ENCODE assay signal across 27 cellular contexts in the genomic region with DNA sequence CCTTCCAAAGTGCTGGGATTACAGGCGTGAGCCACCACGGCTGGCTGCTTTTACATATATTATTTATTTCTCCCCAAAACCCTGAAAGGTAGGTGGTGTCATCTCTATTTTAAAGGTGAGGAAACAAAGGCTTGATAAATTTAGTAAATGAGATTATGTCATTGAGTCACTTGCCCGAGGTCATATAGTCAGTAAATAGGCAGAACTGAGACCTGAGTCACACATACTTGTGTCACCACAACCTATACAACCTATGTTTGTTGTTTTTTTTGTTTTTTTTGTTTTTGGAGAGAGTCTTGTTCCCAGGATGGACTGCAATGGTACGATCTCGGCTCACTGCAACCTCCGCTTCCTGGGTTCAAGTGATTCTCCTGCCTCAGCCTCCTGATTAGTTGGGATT. TPM values are rescaled to one million over a fixed set of nuclear protein-coding genes. Genes with fewer than 3 reads are reported as not detected.
A peak's percentile ranks its signal among the peaks of the same experiment; 100 is the strongest.
DNase-seq lines count a peak whose midpoint lies in the region; ATAC-seq, FAIRE-seq and TF ChIP-seq lines count a peak whose summit lies in the region.
"Had no signal": no experiment of that assay in that cellular context is flagged by ENCODE, and none has a peak within 500 bp of the region (broad histone marks: within the 10 kb centered on the region; RNA-seq: fewer than 3 reads in every experiment).

No MANE protein-coding gene starts in this region.

- no peak overlapping the region for H3K27ac Mint-ChIP-seq in activated CD4-positive, alpha-beta T cell treated with anti-CD3 and anti-CD28 coated beads for 36 hours
- peak overlapping the region; percentile 41 for H3K27ac Mint-ChIP-seq in astrocyte (ENCODE audit: unreplicated experiment)
- H3K27ac Mint-ChIP-seq: stimulated activated memory B cell treated with anti-CD40 and anti-IgM and Interleukin-4, amounts not matched to agents 10 μg/mL and 1 μg/mL and 100 μg/mL, for 72 hours had no signal

- dilution Hi-C loops in IMR-90 (cut with HindIII; ENCODE audit: low sequenced_read_pairs, unreplicated experiment) = no loop called here

- no peak overlapping the region for H2BK20ac ChIP-seq in IMR-90 (ENCODE audit: low read depth, low read length)

- no CpG with 5 or more reads among the region's 6 CpGs for WGBS in IMR-90 (ENCODE audit: extremely low coverage in 2 of 2, insufficient read length in 1 of 2), 2 experiments
- WGBS in mesenchymal stem cell = 96% methylated on average over 3 of the region's 6 CpGs

- no peak overlapping the region for H2AFZ ChIP-seq in IMR-90 (replicated peaks; ENCODE audit: low read length, poor library complexity)
- H2AFZ ChIP-seq in astrocyte (ENCODE audit: low read depth, low read length) = no peak overlapping the region
- H2AFZ ChIP-seq in mesenchymal stem cell (ENCODE audit: low read depth, low read length) = no peak overlapping the region

- DNase-seq in activated CD4-positive, alpha-beta T cell treated with anti-CD3 and anti-CD28 coated beads for 36 hours = no peak
- DNase-seq in activated CD4-positive, alpha-beta T cell treated with anti-CD3 and anti-CD28 coated beads, Interleukin-2, amount 50 U/mL, for 4 hours = no peak
- DNase-seq in IMR-90 = peak; percentile 37
- DNase-seq in astrocyte (ENCODE audit: low read depth) = no peak
- DNase-seq in mesenchymal stem cell = peak; percentile 54
- no peak for DNase-seq in occipital lobe (lab: John Stamatoyannopoulos, UW)
- DNase-seq in activated gamma-delta T cell treated with Interleukin-2 at 50 U/mL for 16 hours = no peak
- DNase-seq: activated CD4-positive, alpha-beta T cell treated with anti-CD3 and anti-CD28 coated beads, Interleukin-2, amount 50 U/mL, for 1 hour; activated CD8-positive, alpha-beta memory T cell treated with anti-CD3 and anti-CD28 coated beads, Interleukin-2, amount 50 U/mL, for 48 hours; activated gamma-delta T cell; colonic mucosa; effector memory CD8-positive, alpha-beta T cell; GOT3; KBM-7; kidney; NCI-H1436 treated with DMSO at 0.1 percent for 48 hours; NCI-H2107; NCI-H510A; Peyer's patch; stimulated activated CD4-positive, alpha-beta T cell treated with anti-CD3 and anti-CD28 coated beads, Interleukin-1b, Interleukin-23, amount 100 ng/mL, for 48 hours; uterus had no signal

- no peaks in the 10 kb centered on the region for H3K9me3 Mint-ChIP-seq in activated CD4-positive, alpha-beta T cell treated with anti-CD3 and anti-CD28 coated beads for 36 hours (ENCODE audit: low read depth)
- no peaks in the 10 kb centered on the region for H3K9me3 Mint-ChIP-seq in astrocyte (ENCODE audit: unreplicated experiment)
- H3K9me3 Mint-ChIP-seq: effector memory CD8-positive, alpha-beta T cell; stimulated activated memory B cell treated with anti-CD40 and anti-IgM and Interleukin-4, amounts not matched to agents 10 μg/mL and 1 μg/mL and 100 μg/mL, for 72 hours had no signal

- no peak overlapping the region for H4K5ac ChIP-seq in IMR-90 (ENCODE audit: low read depth, low read length)

- FAIRE-seq in astrocyte (lab: Jason Lieb, UNC) = no peak
- FAIRE-seq: A549, GM12878, kidney had no signal

- no peak overlapping the region for H3K4me3 Mint-ChIP-seq in activated CD4-positive, alpha-beta T cell treated with anti-CD3 and anti-CD28 coated beads for 36 hours
- H3K4me3 Mint-ChIP-seq in astrocyte (ENCODE audit: unreplicated experiment) = no peak overlapping the region
- H3K4me3 Mint-ChIP-seq: effector memory CD8-positive, alpha-beta T cell; stimulated activated memory B cell treated with anti-CD40 and anti-IgM and Interleukin-4, amounts not matched to agents 10 μg/mL and 1 μg/mL and 100 μg/mL, for 72 hours had no signal

- H3K4me1 ChIP-seq in IMR-90 (ENCODE audit: control insufficient read depth, insufficient read depth, low read length) (peaks cover 2% of the 10 kb centered on the region; the same call in 1 of the 2 replicates), astrocyte (ENCODE audit: insufficient read depth, low read length) (peaks cover 13% of the 10 kb centered on the region), mesenchymal stem cell (ENCODE audit: control insufficient read depth, insufficient read depth, low read depth, low read length) (no peaks in the 10 kb centered on the region)
- H3K4me1 ChIP-seq: colonic mucosa, Peyer's patch, uterus had no signal

- H2AK5ac ChIP-seq in IMR-90 (ENCODE audit: low read depth, low read length) = no peak overlapping the region
- no peak overlapping the region for H2AK5ac ChIP-seq in mesenchymal stem cell (ENCODE audit: low read length, severe bottlenecking)

- intact Hi-C loops in activated CD4-positive, alpha-beta T cell treated with anti-CD3 and anti-CD28 coated beads for 36 hours (cut with DNase I, micrococcal nuclease) = no loop called here
- intact Hi-C loops in IMR-90 (cut with micrococcal nuclease) = no loop called here

- H3K56ac ChIP-seq in IMR-90 (ENCODE audit: extremely low read depth, insufficient read depth, low read length) = no peak overlapping the region

- H3K36me3 ChIP-seq in IMR-90 (ENCODE audit: control insufficient read depth, insufficient read depth, low read length) = peaks cover 39% of the 10 kb centered on the region
- peaks cover 21% of the 10 kb centered on the region for H3K36me3 ChIP-seq in astrocyte (ENCODE audit: insufficient read depth, low read length)
- H3K36me3 ChIP-seq in mesenchymal stem cell (ENCODE audit: control insufficient read depth in 1 of 2, insufficient read depth in 2 of 2, low read depth in 1 of 2, low read length in 2 of 2) = peaks cover 23 to 73% of the 10 kb centered on the region in 2 experiments
- H3K36me3 ChIP-seq: colonic mucosa, uterus had no signal

- H2BK15ac ChIP-seq in IMR-90 (ENCODE audit: low read depth, low read length) (no peak overlapping the region), mesenchymal stem cell (ENCODE audit: low read depth, poor library complexity, severe bottlenecking) (no peak overlapping the region)

- no peak overlapping the region for H3K4ac ChIP-seq in IMR-90 (ENCODE audit: low read depth, low read length)
- H3K4ac ChIP-seq in mesenchymal stem cell (ENCODE audit: low read depth in 1 of 2, low read length in 2 of 2) = no peak overlapping the region

- H2AK9ac ChIP-seq in IMR-90 (replicated peaks; ENCODE audit: low read depth, low read length, poor library complexity) = no peak overlapping the region

- H4K8ac ChIP-seq in IMR-90 (ENCODE audit: low read depth in 2 of 2, low read length in 2 of 2) (no peak overlapping the region), mesenchymal stem cell (ENCODE audit: low read length) (no peak overlapping the region)

- H3K36me3 Mint-ChIP-seq in activated CD4-positive, alpha-beta T cell treated with anti-CD3 and anti-CD28 coated beads for 36 hours (ENCODE audit: low read depth) = peaks cover 40% of the 10 kb centered on the region
- peaks cover 15% of the 10 kb centered on the region for H3K36me3 Mint-ChIP-seq in astrocyte (ENCODE audit: low read depth, unreplicated experiment)

- H3K9ac ChIP-seq in IMR-90 (ENCODE audit: low read depth, low read length) = no peak overlapping the region
- no peak overlapping the region for H3K9ac ChIP-seq in astrocyte (ENCODE audit: low read length)
- H3K9ac ChIP-seq in mesenchymal stem cell (ENCODE audit: low read length) = no peak overlapping the region

- TF ChIP-seq POLR2A in IMR-90 (IDR thresholded peaks at IDR 0.05; ENCODE audit: low read depth, low read length) = no peak

- no peak overlapping the region for H3K4me2 ChIP-seq in IMR-90 (ENCODE audit: low read depth, low read length)
- H3K4me2 ChIP-seq in astrocyte (ENCODE audit: low read length) = no peak overlapping the region
- H3K4me2 ChIP-seq in mesenchymal stem cell (ENCODE audit: low read length, poor library complexity, severe bottlenecking) = no peak overlapping the region
- H3K4me2 ChIP-seq: A549 had no signal

- no peak overlapping the region for H2BK5ac ChIP-seq in IMR-90 (ENCODE audit: low read depth, low read length, poor library complexity, severe bottlenecking)
- H2BK5ac ChIP-seq in mesenchymal stem cell (ENCODE audit: low read depth, low read length, poor library complexity, severe bottlenecking) = no peak overlapping the region

- no peak overlapping the region for H3K23ac ChIP-seq in IMR-90 (ENCODE audit: low read depth, low read length)
- no peak overlapping the region for H3K23ac ChIP-seq in mesenchymal stem cell (ENCODE audit: low read length in 2 of 2)

- H3K9me1 ChIP-seq in IMR-90 (ENCODE audit: insufficient read depth, low read length) = no peaks in the 10 kb centered on the region

- H3K79me1 ChIP-seq in IMR-90 (ENCODE audit: low read depth in 1 of 2, low read length in 2 of 2) = peaks cover 21 to 23% of the 10 kb centered on the region in 2 experiments
- peaks cover 5% of the 10 kb centered on the region for H3K79me1 ChIP-seq in mesenchymal stem cell (replicated peaks; ENCODE audit: low read length, poor library complexity, severe bottlenecking)

- H3K14ac ChIP-seq in IMR-90 (replicated peaks; ENCODE audit: low read depth, low read length) (no peak overlapping the region), mesenchymal stem cell (ENCODE audit: low read length in 2 of 2) (no peak overlapping the region)

- in situ Hi-C loops in IMR-90 (cut with MboI; ENCODE audit: low sequenced_read_pairs) = no loop called here

- H2BK120ac ChIP-seq in IMR-90 (ENCODE audit: low read depth, low read length) (no peak overlapping the region), mesenchymal stem cell (ENCODE audit: low read depth, low read length) (no peak overlapping the region)

- peak; percentile 36 for ATAC-seq in activated CD4-positive, alpha-beta T cell treated with anti-CD3 and anti-CD28 coated beads for 36 hours
- ATAC-seq in IMR-90 (ENCODE audit: low read depth) (no peak), SK-N-SH treated with all-trans-retinoic acid at 6 μM for 48 hours (no peak)
- ATAC-seq: A549; effector memory CD8-positive, alpha-beta T cell; GM12878; stimulated activated memory B cell treated with anti-CD40 and anti-IgM and Interleukin-4, amounts not matched to agents 10 μg/mL and 1 μg/mL and 100 μg/mL, for 72 hours had no signal

- no TSS peak for BruUV-seq in IMR-90 (replicated peaks; lab: Mats Ljungman, UMichigan)

- H4K20me1 ChIP-seq in IMR-90 (ENCODE audit: insufficient read depth, low read length) (peaks cover 3% of the 10 kb centered on the region; the same call in 1 of the 2 replicates), astrocyte (ENCODE audit: insufficient read depth, low read length) (no peaks in the 10 kb centered on the region)

- no peaks in the 10 kb centered on the region for H3K27me3 Mint-ChIP-seq in activated CD4-positive, alpha-beta T cell treated with anti-CD3 and anti-CD28 coated beads for 36 hours
- H3K27me3 Mint-ChIP-seq in astrocyte (ENCODE audit: low read depth, unreplicated experiment) = no peaks in the 10 kb centered on the region
- H3K27me3 Mint-ChIP-seq: effector memory CD8-positive, alpha-beta T cell; stimulated activated memory B cell treated with anti-CD40 and anti-IgM and Interleukin-4, amounts not matched to agents 10 μg/mL and 1 μg/mL and 100 μg/mL, for 72 hours had no signal

- H3K9me3 ChIP-seq in IMR-90 (ENCODE audit: control insufficient read depth, insufficient read depth, low read length) (no peaks in the 10 kb centered on the region), astrocyte (ENCODE audit: insufficient read depth, low read depth, low read length) (no peaks in the 10 kb centered on the region), mesenchymal stem cell (ENCODE audit: control insufficient read depth, low read length) (no peaks in the 10 kb centered on the region)
- H3K9me3 ChIP-seq: A549, colonic mucosa, Peyer's patch, suprapubic skin, uterus had no signal

- no peaks in the 10 kb centered on the region for H3K79me2 ChIP-seq in astrocyte (ENCODE audit: insufficient read depth, low read length)

- no peak overlapping the region for H2BK12ac ChIP-seq in mesenchymal stem cell (ENCODE audit: low read length in 2 of 2)

- peaks cover 13% of the 10 kb centered on the region for H3K4me1 Mint-ChIP-seq in activated CD4-positive, alpha-beta T cell treated with anti-CD3 and anti-CD28 coated beads for 36 hours
- peaks cover 9% of the 10 kb centered on the region for H3K4me1 Mint-ChIP-seq in astrocyte (ENCODE audit: low read depth, unreplicated experiment)
- H3K4me1 Mint-ChIP-seq: stimulated activated memory B cell treated with anti-CD40 and anti-IgM and Interleukin-4, amounts not matched to agents 10 μg/mL and 1 μg/mL and 100 μg/mL, for 72 hours had no signal

- H3K4me3 ChIP-seq in IMR-90 (ENCODE audit: insufficient read depth, low read depth, low read length) = no peak overlapping the region
- H3K4me3 ChIP-seq in astrocyte (ENCODE audit: insufficient read depth, low read depth, low read length) = no peak overlapping the region
- H3K4me3 ChIP-seq in mesenchymal stem cell (ENCODE audit: insufficient read depth in 1 of 2, low read depth in 1 of 2, low read length in 2 of 2) = no peak overlapping the region
- H3K4me3 ChIP-seq: A549, colonic mucosa, GM12878, Peyer's patch, skin epidermis, suprapubic skin, uterus had no signal

- CTCF ChIA-PET in activated CD4-positive, alpha-beta T cell treated with anti-CD3 and anti-CD28 coated beads for 36 hours (lab: Charles Lee) = interaction anchor here (0.6 kb wide), 1 partner anchor 163 kb away, joined by 3 read pairs; no protein-coding TSS in a partner anchor
- CTCF ChIA-PET in IMR-90 (lab: Yijun Ruan, JAX) = no interaction called here

- H3K27me3 ChIP-seq in IMR-90 (ENCODE audit: control insufficient read depth, insufficient read depth, low read length) (no peaks in the 10 kb centered on the region), astrocyte (ENCODE audit: insufficient read depth, low read length) (no peaks in the 10 kb centered on the region), mesenchymal stem cell (ENCODE audit: control insufficient read depth in 1 of 2, insufficient read depth in 1 of 2, low read length in 2 of 2) (no peaks in the 10 kb centered on the region)
- H3K27me3 ChIP-seq: colonic mucosa, Peyer's patch, suprapubic skin, uterus had no signal

- POLR2A ChIA-PET in activated CD4-positive, alpha-beta T cell treated with anti-CD3 and anti-CD28 coated beads for 36 hours (lab: Charles Lee) = no interaction called here
- POLR2A ChIA-PET in IMR-90 (lab: Charles Lee; ENCODE audit: unreplicated experiment) = interaction anchor here (0.6 kb wide), 1 partner anchor 71 kb away, joined by 4 read pairs; no protein-coding TSS in a partner anchor

- H3K18ac ChIP-seq in IMR-90 (ENCODE audit: low read depth, low read length) (no peak overlapping the region), mesenchymal stem cell (ENCODE audit: low read depth in 1 of 2, low read length in 2 of 2) (no peak overlapping the region)

- TF ChIP-seq RAD21 in IMR-90 (IDR thresholded peaks at IDR 0.05; ENCODE audit: low read length) = no peak

- H3K27ac ChIP-seq in IMR-90 (ENCODE audit: insufficient read depth, low read length) (no peak overlapping the region), astrocyte (ENCODE audit: low read depth, low read length) (peak overlapping the region; percentile 13), mesenchymal stem cell (ENCODE audit: low read length, poor library complexity, severe bottlenecking) (no peak overlapping the region)
- H3K27ac ChIP-seq: A549, colonic mucosa, Peyer's patch, suprapubic skin, uterus had no signal

- no peak overlapping the region for H4K91ac ChIP-seq in IMR-90 (ENCODE audit: insufficient read depth, low read depth, low read length)
- H4K91ac ChIP-seq in mesenchymal stem cell (ENCODE audit: low read length) = no peak overlapping the region

- TF ChIP-seq CTCF in IMR-90 (conservative IDR thresholded peaks at IDR 0.05; ENCODE audit: low read depth, low read length) (no peak), astrocyte (IDR thresholded peaks at IDR 0.05; ENCODE audit: insufficient read depth, low read depth, low read length) (no peak)

RNA-seq across cellular contexts. Expression of a gene that starts 12.8 kb away (rescaled TPM):
- total RNA-seq in activated CD4-positive, alpha-beta T cell treated with anti-CD3 and anti-CD28 coated beads for 36 hours = 10 to 100 TPM; 30.7 to 56.9 TPM
- total RNA-seq in IMR-90 (2012; rRNA removed) (10.8 and 11.5 TPM in 2 replicates), astrocyte (26.6 and 30.0 TPM in 2 replicates), occipital lobe (27.3 TPM)
- polyA plus RNA-seq in IMR-90 (2012; rRNA removed) = 14.0 and 16.3 TPM in 2 replicates
- polyA plus RNA-seq in IMR-90 (2012; cell fraction: cytosol; rRNA removed) = 14.2 and 27.2 TPM in 2 replicates
- polyA plus RNA-seq in IMR-90 (2012; cell fraction: nucleus; rRNA removed; ENCODE audit: low replicate concordance) = 9.2 and 13.7 TPM in 2 replicates
- polyA plus RNA-seq in mesenchymal stem cell (2013, experiment 1 of 2) = 24.5 TPM
- 25.4 TPM for polyA plus RNA-seq in mesenchymal stem cell (2013, experiment 2 of 2)

RNA-seq across cellular contexts. Expression of a gene that starts 22.9 kb away (rescaled TPM):
- total RNA-seq in activated CD4-positive, alpha-beta T cell treated with anti-CD3 and anti-CD28 coated beads for 36 hours = 1 to 10 TPM; 2.5 to 3.9 TPM
- total RNA-seq in IMR-90 (2012; rRNA removed) (3.2 and 3.6 TPM in 2 replicates), astrocyte (8.1 and 11.6 TPM in 2 replicates), occipital lobe (2.2 TPM)
- 7.6 and 8.1 TPM in 2 replicates for polyA plus RNA-seq in IMR-90 (2012; rRNA removed)
- 4.2 and 6.9 TPM in 2 replicates for polyA plus RNA-seq in IMR-90 (2012; cell fraction: cytosol; rRNA removed)
- polyA plus RNA-seq in IMR-90 (2012; cell fraction: nucleus; rRNA removed; ENCODE audit: low replicate concordance) = 6.0 and 8.9 TPM in 2 replicates
- polyA plus RNA-seq in mesenchymal stem cell (2013, experiment 1 of 2) = 6.7 TPM
- polyA plus RNA-seq in mesenchymal stem cell (2013, experiment 2 of 2) = 6.8 TPM

RNA-seq across cellular contexts. Expression of a gene that starts 23.2 kb away (rescaled TPM):
- total RNA-seq in activated CD4-positive, alpha-beta T cell treated with anti-CD3 and anti-CD28 coated beads for 36 hours = under 1 TPM; 0.53 to 0.75 TPM
- 1.1 and 1.3 TPM in 2 replicates for total RNA-seq in IMR-90 (2012; rRNA removed)
- polyA plus RNA-seq in IMR-90 (2012; rRNA removed) = 2.1 and 2.5 TPM in 2 replicates
- polyA plus RNA-seq in IMR-90 (2012; cell fraction: cytosol; rRNA removed) = 0.37 and 0.42 TPM in 2 replicates
- 8.3 and 25.0 TPM in 2 replicates for polyA plus RNA-seq in IMR-90 (2012; cell fraction: nucleus; rRNA removed; ENCODE audit: low replicate concordance)
- 2.5 and 3.2 TPM in 2 replicates for total RNA-seq in astrocyte
- polyA plus RNA-seq in mesenchymal stem cell (2013, experiment 1 of 2) = 1.6 TPM
- 1.8 TPM for polyA plus RNA-seq in mesenchymal stem cell (2013, experiment 2 of 2)
- total RNA-seq in occipital lobe = 0.78 TPM

RNA-seq across cellular contexts. Expression of a gene that starts 23.4 kb away (rescaled TPM):
- total RNA-seq in activated CD4-positive, alpha-beta T cell treated with anti-CD3 and anti-CD28 coated beads for 36 hours = 10 to 100 TPM; 31.9 to 33.5 TPM
- 10.8 and 12.4 TPM in 2 replicates for total RNA-seq in IMR-90 (2012; rRNA removed)
- 27.5 and 31.4 TPM in 2 replicates for polyA plus RNA-seq in IMR-90 (2012; rRNA removed)
- 10.0 and 20.0 TPM in 2 replicates for polyA plus RNA-seq in IMR-90 (2012; cell fraction: cytosol; rRNA removed)
- 31.9 and 38.5 TPM in 2 replicates for polyA plus RNA-seq in IMR-90 (2012; cell fraction: nucleus; rRNA removed; ENCODE audit: low replicate concordance)
- total RNA-seq in astrocyte = 21.1 and 25.7 TPM in 2 replicates
- polyA plus RNA-seq in mesenchymal stem cell (2013, experiment 1 of 2) = 8.6 TPM
- 10.3 TPM for polyA plus RNA-seq in mesenchymal stem cell (2013, experiment 2 of 2)
- total RNA-seq in occipital lobe = 0.94 TPM

RNA-seq across cellular contexts. Expression of a gene that starts 28.5 kb away (rescaled TPM):
- 1 to 10 TPM; 6.6 to 6.8 TPM for total RNA-seq in activated CD4-positive, alpha-beta T cell treated with anti-CD3 and anti-CD28 coated beads for 36 hours
- 0.36 and 0.56 TPM in 2 replicates for total RNA-seq in IMR-90 (2012; rRNA removed)
- 0.80 and 1.3 TPM in 2 replicates for polyA plus RNA-seq in IMR-90 (2012; rRNA removed)
- 0.38 and 0.49 TPM in 2 replicates for polyA plus RNA-seq in IMR-90 (2012; cell fraction: cytosol; rRNA removed)
- polyA plus RNA-seq in IMR-90 (2012; cell fraction: nucleus; rRNA removed; ENCODE audit: low replicate concordance) = 10.4 and 13.8 TPM in 2 replicates
- total RNA-seq in astrocyte = 1.5 TPM in 2 replicates
- 0.32 TPM for polyA plus RNA-seq in mesenchymal stem cell (2013, experiment 1 of 2)
- polyA plus RNA-seq in mesenchymal stem cell (2013, experiment 2 of 2) = 0.29 TPM
- total RNA-seq in occipital lobe = not detected

Comparison
In these comparisons a context has a peak if more than half of its experiments do, and no peak if none do; other contexts are left out.
1. DNase-seq: peak in IMR-90 (single experiment) and mesenchymal stem cell (single experiment); none in activated CD4-positive, alpha-beta T cell treated with anti-CD3 and anti-CD28 coated beads for 36 hours (single experiment), activated CD4-positive, alpha-beta T cell treated with anti-CD3 and anti-CD28 coated beads, Interleukin-2, amount 50 U/mL, for 4 hours (0 of 2), astrocyte (single experiment), occipital lobe (single experiment) and activated gamma-delta T cell treated with Interleukin-2 at 50 U/mL for 16 hours (single experiment).